In the genomic region with DNA sequence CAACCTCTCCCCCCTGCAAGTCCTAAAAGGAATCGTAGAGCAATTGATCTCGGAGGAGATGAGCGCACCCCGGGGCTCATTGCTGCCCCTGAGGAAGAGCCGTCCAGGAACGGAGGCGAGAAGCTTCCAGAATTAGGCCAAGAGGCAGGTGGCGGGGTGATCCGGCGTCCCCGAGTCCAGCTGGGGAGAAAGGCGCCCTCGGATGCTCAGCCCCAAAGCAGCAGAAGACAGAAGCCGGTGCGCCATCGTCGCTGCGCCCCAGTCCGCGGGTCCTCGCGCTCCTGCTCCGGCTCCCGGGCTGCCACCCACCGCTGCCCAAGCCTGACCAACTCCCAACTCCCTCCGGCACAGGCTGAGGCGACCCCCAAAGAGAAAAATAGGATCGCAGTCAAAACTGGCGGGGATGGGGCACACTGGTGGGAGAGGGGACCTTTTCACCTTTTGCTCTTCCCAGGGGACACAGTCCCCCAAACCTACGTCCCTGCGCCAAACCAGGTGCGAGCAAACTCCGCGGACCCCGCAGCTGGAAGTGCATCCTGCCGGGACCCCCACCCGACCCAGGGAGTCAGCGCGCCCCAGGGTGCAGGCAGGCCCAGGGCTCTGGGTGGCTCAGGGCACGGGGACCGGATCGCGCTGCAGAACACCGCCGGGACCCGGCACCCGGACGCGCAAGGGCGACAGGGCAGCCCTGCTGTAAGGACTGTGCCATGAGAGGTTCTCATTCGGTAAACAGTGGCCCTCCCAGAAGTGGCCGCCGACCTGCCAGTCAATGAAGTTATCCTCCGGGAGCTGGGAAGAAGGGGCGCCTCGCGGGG, we compare ENCODE assay signal across 13 cellular contexts. TPM values are rescaled to one million over a fixed set of nuclear protein-coding genes. Genes with fewer than 3 reads are reported as not detected.
DNase-seq lines count a peak whose midpoint lies in the region; ATAC-seq, FAIRE-seq and TF ChIP-seq lines count a peak whose summit lies in the region.
"Had no signal": no experiment of that assay in that cellular context is flagged by ENCODE, and none has a peak within 500 bp of the region (broad histone marks: within the 10 kb centered on the region; RNA-seq: fewer than 3 reads in every experiment).

No MANE protein-coding gene starts in this region.

- CTCF ChIA-PET in AG04449 (lab: Yijun Ruan, JAX), result interaction anchor here (1.0 to 4.6 kb wide), 5 partner anchors 7 to 1225 kb away, joined by 3 to 38 read pairs (median 13); no protein-coding TSS in a partner anchor
- CTCF ChIA-PET in CD4-positive, alpha-beta T cell (lab: Charles Lee), result no interaction called here

- H3K4me3 ChIP-seq in AG04449 (ENCODE audit: low read depth, low read length), result peak overlapping the region; percentile 57
- peak overlapping the region; percentile 49 for H3K4me3 ChIP-seq in fibroblast of villous mesenchyme (ENCODE audit: low read depth, low read length)
- H3K4me3 ChIP-seq in pancreas, result peak overlapping the region; percentile 22 to 53 (median 30)

- no peak overlapping the region for H3K4me3 Mint-ChIP-seq in CD4-positive, alpha-beta T cell
- H3K4me3 Mint-ChIP-seq: activated CD4-positive, alpha-beta T cell treated with anti-CD3 and anti-CD28 coated beads for 36 hours; CD4-positive, alpha-beta memory T cell had no signal

- peaks cover 0 to 6% (median 5%) of the 10 kb centered on the region in 3 donors for H3K4me1 ChIP-seq in pancreas

- H3K9me3 Mint-ChIP-seq in CD4-positive, alpha-beta T cell, result no peaks in the 10 kb centered on the region

- no peaks in the 10 kb centered on the region for H3K9me3 ChIP-seq in pancreas
- H3K9me3 ChIP-seq in CD4-positive, alpha-beta T cell (ENCODE audit: control insufficient read depth, low read length), result no peaks in the 10 kb centered on the region

- ATAC-seq in pancreas, result peak in 3 of 4 donors; percentile 27 to 46 (median 34)
- ATAC-seq in CD4-positive, alpha-beta T cell (ENCODE audit: poor library complexity), result no peak
- ATAC-seq: activated CD4-positive, alpha-beta T cell treated with anti-CD3 and anti-CD28 coated beads for 36 hours had no signal

- no peaks in the 10 kb centered on the region for H3K36me3 ChIP-seq in pancreas

- H3K4me1 Mint-ChIP-seq in CD4-positive, alpha-beta T cell (ENCODE audit: low read depth), result no peaks in the 10 kb centered on the region
- H3K4me1 Mint-ChIP-seq: activated CD4-positive, alpha-beta T cell treated with anti-CD3 and anti-CD28 coated beads for 36 hours had no signal

- FAIRE-seq in pancreas (lab: Jason Lieb, UNC), result no peak
- FAIRE-seq: urothelium cell line had no signal

- DNase-seq in AG04449 (ENCODE audit: low read depth, low spot score) (no peak), NCI-H510A treated with DMSO at 0.1 percent for 48 hours (lab: John Stamatoyannopoulos, UW) (peak; percentile 9), fibroblast of villous mesenchyme (ENCODE audit: low read depth) (no peak), pancreas (peak in 4 of 6 donors; percentile 18 to 72 (median 46)), H4 (ENCODE audit: low spot score) (no peak), NCI-H2196 treated with DMSO at 0.1 percent for 48 hours (lab: John Stamatoyannopoulos, UW; ENCODE audit: unreplicated experiment) (no peak), cerebellar nuclear complex (lab: John Stamatoyannopoulos, UW) (no peak)
- no peak for DNase-seq in CD4-positive, alpha-beta T cell
- DNase-seq: activated CD4-positive, alpha-beta T cell treated with anti-CD3 and anti-CD28 coated beads for 36 hours; amygdala; CD4-positive, alpha-beta memory T cell; Kasumi-1 had no signal

- peaks cover 61% of the 10 kb centered on the region for H3K27me3 Mint-ChIP-seq in CD4-positive, alpha-beta T cell

- TF ChIP-seq CTCF in AG04449 (IDR thresholded peaks at IDR 0.05; ENCODE audit: insufficient read depth, low read length, missing control alignments) (no peak), fibroblast of villous mesenchyme (IDR thresholded peaks at IDR 0.05; ENCODE audit: insufficient read depth, low read depth, low read length) (no peak), pancreas (IDR thresholded peaks at IDR 0.05) (no peak)
- no peak for TF ChIP-seq CTCF in CD4-positive, alpha-beta T cell (IDR thresholded peaks at IDR 0.05)

- H3K36me3 Mint-ChIP-seq in CD4-positive, alpha-beta T cell (ENCODE audit: low read depth), result no peaks in the 10 kb centered on the region
- H3K36me3 Mint-ChIP-seq: CD4-positive, alpha-beta memory T cell had no signal

- no peaks in the 10 kb centered on the region for H3K27me3 ChIP-seq in pancreas
- H3K27me3 ChIP-seq in CD4-positive, alpha-beta T cell (ENCODE audit: control insufficient read depth, insufficient read depth, low read length), result peaks cover 50% of the 10 kb centered on the region

- 16 to 30% methylated on average over 55 to 57 of the region's 57 CpGs for WGBS in pancreas, 2 donors

- POLR2A ChIA-PET in AG04449 (lab: Yijun Ruan, JAX), result no interaction called here
- POLR2A ChIA-PET in CD4-positive, alpha-beta T cell (lab: Charles Lee), result no interaction called here

- no peak overlapping the region for H3K27ac ChIP-seq in pancreas
- H3K27ac ChIP-seq in CD4-positive, alpha-beta T cell (ENCODE audit: low read depth, low read length), result no peak overlapping the region

- no peak overlapping the region for H3K27ac Mint-ChIP-seq in CD4-positive, alpha-beta T cell
- H3K27ac Mint-ChIP-seq: activated CD4-positive, alpha-beta T cell treated with anti-CD3 and anti-CD28 coated beads for 36 hours; CD4-positive, alpha-beta memory T cell had no signal

- intact Hi-C loops in pancreas (cut with DNase I), result no loop called here
- intact Hi-C loops in CD4-positive, alpha-beta T cell (cut with DNase I, micrococcal nuclease), result no loop called here

RNA-seq across cellular contexts. Expression of a gene that starts 8.5 kb away (rescaled TPM):
- total RNA-seq in fibroblast of villous mesenchyme, result 87.3 and 107 TPM in 2 replicates
- total RNA-seq in pancreas, result 100 to 1,000 TPM in 1 of 6 donors, 10 to 100 TPM in 5; 48.6 to 129 (median 60.3) TPM
- 10 to 100 TPM; 41.3 to 57.7 TPM for polyA plus RNA-seq in pancreas
- total RNA-seq in H4 (2014; rRNA removed; shearing (Covaris generic)), result 3.4 and 3.6 TPM in 2 replicates
- not detected for total RNA-seq in CD4-positive, alpha-beta T cell
- total RNA-seq: activated CD4-positive, alpha-beta T cell treated with anti-CD3 and anti-CD28 coated beads for 36 hours; CD4-positive, alpha-beta memory T cell had no signal
- polyA plus RNA-seq: CD4-positive, alpha-beta memory T cell had no signal

Comparison
In these comparisons a context has a peak if more than half of its experiments do, and no peak if none do; other contexts are left out.
1. DNase-seq: peak in NCI-H510A treated with DMSO at 0.1 percent for 48 hours (single experiment) and pancreas (4 of 6); none in AG04449 (single experiment), fibroblast of villous mesenchyme (single experiment), H4 (single experiment), NCI-H2196 treated with DMSO at 0.1 percent for 48 hours (single experiment), CD4-positive, alpha-beta T cell (0 of 10) and cerebellar nuclear complex (0 of 2).
2. RNA of a gene that starts 8.5 kb away (total RNA-seq): 87.3 to 107 TPM in fibroblast of villous mesenchyme and 48.6 to 129 TPM in pancreas; 3.4 to 3.6 TPM in H4 and not detected in CD4-positive, alpha-beta T cell; every median in the first group is over 10 times any median in the second.
3. Peak in every context shown above with its lines, with median percentiles within 50 percentile points of each other: H3K4me3 ChIP-seq.